In genomic region chr3:33664195-33664594, GRCh38 we compare ENCODE assay signal across 1 cellular context.
TF ChIP-seq lines count a peak whose summit lies in the region.

No MANE protein-coding gene starts in this region.

TF ChIP-seq in K562, 482 proteins besides CTCF, POLR2A, EP300 and RAD21 (continued from another document):
- TF ChIP-seq CEBPG (CRISPR knock-in tag; IDR thresholded peaks at IDR 0.05) (peak; percentile 77; the same call in 1 of the 2 replicates), CEBPG (tag; conservative IDR thresholded peaks at IDR 0.05 in 1 of 2, IDR thresholded peaks at IDR 0.05 in 1 of 2) (peak in 1 of 2 experiments; percentile 90; a peak in 2 of 4 replicates), SRF (CRISPR knock-in tag; IDR thresholded peaks at IDR 0.05) (no peak), ZBTB49 (CRISPR knock-in tag; IDR thresholded peaks at IDR 0.05; ENCODE audit: borderline replicate concordance) (no peak), PTBP1 (IDR thresholded peaks at IDR 0.05; ENCODE audit: low read depth, low read length) (no peak), TSHZ1 (CRISPR knock-in tag; IDR thresholded peaks at IDR 0.05) (no peak), FOSL1 (tag; conservative IDR thresholded peaks at IDR 0.05) (peak; percentile 78), ZNF778 (CRISPR knock-in tag; IDR thresholded peaks at IDR 0.05) (no peak), NFE2L1 (tag; IDR thresholded peaks at IDR 0.05; ENCODE audit: borderline replicate concordance, low read depth) (no peak), CBFA2T2 (conservative IDR thresholded peaks at IDR 0.05) (no peak), MYNN (IDR thresholded peaks at IDR 0.05) (no peak), MYNN (CRISPR knock-in tag; IDR thresholded peaks at IDR 0.05) (no peak), ZBTB1 (CRISPR knock-in tag; IDR thresholded peaks at IDR 0.05; ENCODE audit: borderline replicate concordance, low read depth) (no peak), ZNF197 (CRISPR knock-in tag; IDR thresholded peaks at IDR 0.05; ENCODE audit: low read depth) (no peak), NFRKB (IDR thresholded peaks at IDR 0.05; ENCODE audit: low read depth) (no peak), ZNF282 (CRISPR knock-in tag; IDR thresholded peaks at IDR 0.05) (no peak), RBM39 (optimal IDR thresholded peaks at IDR 0.05; ENCODE audit: low read depth, low read length) (no peak), CBX1 (IDR thresholded peaks at IDR 0.05; ENCODE audit: low read depth) (no peak), SNRNP70 (optimal IDR thresholded peaks at IDR 0.05; ENCODE audit: low read depth, low read length) (no peak), HNRNPL (IDR thresholded peaks at IDR 0.05; ENCODE audit: low read depth, low read length) (no peak), MEIS2 (IDR thresholded peaks at IDR 0.05; ENCODE audit: partially characterized antibody) (peak; percentile 4), HNRNPH1 (optimal IDR thresholded peaks at IDR 0.05; ENCODE audit: low read depth, low read length) (no peak), ZNF518B (CRISPR knock-in tag; IDR thresholded peaks at IDR 0.05) (no peak), SMARCA4 (IDR thresholded peaks at IDR 0.05) (peak; percentile 49; the same call in 1 of the 2 replicates), SRSF9 (IDR thresholded peaks at IDR 0.05; ENCODE audit: borderline replicate concordance, low read depth, low read length) (no peak), CEBPZ (IDR thresholded peaks at IDR 0.05; ENCODE audit: borderline replicate concordance, low read depth, low read length) (no peak), BDP1 (IDR thresholded peaks at IDR 0.05; ENCODE audit: insufficient read depth, insufficient read length) (no peak), NCOA4 (IDR thresholded peaks at IDR 0.05; ENCODE audit: partially characterized antibody) (no peak), JUN (IDR thresholded peaks at IDR 0.05; ENCODE audit: borderline replicate concordance, low read depth, low read length) (peak; percentile 80), JUN (CRISPR knock-in tag; IDR thresholded peaks at IDR 0.05; ENCODE audit: borderline replicate concordance) (no peak)
